In genomic region chrX:52934704-52935468, GRCh38 we compare ENCODE assay signal across 1 cellular context.
TF ChIP-seq lines count a peak whose summit lies in the region.

No MANE protein-coding gene starts in this region.

TF ChIP-seq in K562, 482 proteins besides CTCF, POLR2A, EP300 and RAD21 (continued from another document):
- TF ChIP-seq ZNF318 (IDR thresholded peaks at IDR 0.05; ENCODE audit: borderline replicate concordance in 1 of 2, low read depth in 1 of 2) (peak in 1 of 2 experiments; percentile 80; a peak in 2 of 4 replicates), RNF2 (IDR thresholded peaks at IDR 0.05) (peak; percentile 59), HOXB6 (CRISPR knock-in tag; IDR thresholded peaks at IDR 0.05; ENCODE audit: borderline replicate concordance) (no peak), KLF10 (CRISPR knock-in tag; IDR thresholded peaks at IDR 0.05) (no peak), ZNF778 (CRISPR knock-in tag; IDR thresholded peaks at IDR 0.05) (no peak), PHF8 (IDR thresholded peaks at IDR 0.05; ENCODE audit: borderline replicate concordance, low read length) (peak; percentile 76; the same call in 1 of the 2 replicates), ZNF41 (CRISPR knock-in tag; conservative IDR thresholded peaks at IDR 0.05) (no peak), NFATC3 (IDR thresholded peaks at IDR 0.05) (no peak), GTF2E2 (tag; IDR thresholded peaks at IDR 0.05) (no peak), CCNT2 (IDR thresholded peaks at IDR 0.05; ENCODE audit: borderline replicate concordance, extremely low read depth, insufficient read length, low read depth, low read length) (peak; percentile 27), HCFC1 (IDR thresholded peaks at IDR 0.05; ENCODE audit: low read depth, low read length) (no peak), HNRNPLL (IDR thresholded peaks at IDR 0.05; ENCODE audit: low read depth, low read length, poor library complexity, severe bottlenecking) (peak; percentile 85), HNRNPUL1 (IDR thresholded peaks at IDR 0.05; ENCODE audit: low read length) (no peak), CREM (IDR thresholded peaks at IDR 0.05; ENCODE audit: low read depth) (peak; percentile 81), RFX1 (IDR thresholded peaks at IDR 0.05) (peak; percentile 85), ASH1L (IDR thresholded peaks at IDR 0.05; ENCODE audit: borderline replicate concordance, low read depth, partially characterized antibody) (no peak), ZNF830 (CRISPR knock-in tag; IDR thresholded peaks at IDR 0.05) (no peak), ARID4B (CRISPR knock-in tag; IDR thresholded peaks at IDR 0.05) (no peak), SAP30 (IDR thresholded peaks at IDR 0.05; ENCODE audit: borderline replicate concordance, insufficient read depth, low read depth, low read length, poor library complexity, severe bottlenecking) (no peak), ZNF140 (CRISPR knock-in tag; IDR thresholded peaks at IDR 0.05) (no peak), ZNF384 (IDR thresholded peaks at IDR 0.05; ENCODE audit: low read depth, low read length) (peak; percentile 100), RREB1 (CRISPR knock-in tag; IDR thresholded peaks at IDR 0.05) (no peak), PHTF2 (CRISPR knock-in tag; IDR thresholded peaks at IDR 0.05) (no peak), C11orf30 (IDR thresholded peaks at IDR 0.05; ENCODE audit: low read depth) (peak; percentile 97), SNIP1 (IDR thresholded peaks at IDR 0.05; ENCODE audit: low read depth) (no peak), CHCHD3 (CRISPR knock-in tag; IDR thresholded peaks at IDR 0.05) (no peak), HIVEP1 (CRISPR knock-in tag; IDR thresholded peaks at IDR 0.05) (no peak), NCOA4 (IDR thresholded peaks at IDR 0.05; ENCODE audit: partially characterized antibody) (no peak), XRCC3 (IDR thresholded peaks at IDR 0.05) (no peak), SLC30A9 (CRISPR knock-in tag; IDR thresholded peaks at IDR 0.05) (no peak)
- TF ChIP-seq, protein P1, sequence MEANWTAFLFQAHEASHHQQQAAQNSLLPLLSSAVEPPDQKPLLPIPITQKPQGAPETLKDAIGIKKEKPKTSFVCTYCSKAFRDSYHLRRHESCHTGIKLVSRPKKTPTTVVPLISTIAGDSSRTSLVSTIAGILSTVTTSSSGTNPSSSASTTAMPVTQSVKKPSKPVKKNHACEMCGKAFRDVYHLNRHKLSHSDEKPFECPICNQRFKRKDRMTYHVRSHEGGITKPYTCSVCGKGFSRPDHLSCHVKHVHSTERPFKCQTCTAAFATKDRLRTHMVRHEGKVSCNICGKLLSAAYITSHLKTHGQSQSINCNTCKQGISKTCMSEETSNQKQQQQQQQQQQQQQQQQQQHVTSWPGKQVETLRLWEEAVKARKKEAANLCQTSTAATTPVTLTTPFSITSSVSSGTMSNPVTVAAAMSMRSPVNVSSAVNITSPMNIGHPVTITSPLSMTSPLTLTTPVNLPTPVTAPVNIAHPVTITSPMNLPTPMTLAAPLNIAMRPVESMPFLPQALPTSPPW (CRISPR knock-in tag; IDR thresholded peaks at IDR 0.05), result peak; percentile 66
- TF ChIP-seq, protein P2, sequence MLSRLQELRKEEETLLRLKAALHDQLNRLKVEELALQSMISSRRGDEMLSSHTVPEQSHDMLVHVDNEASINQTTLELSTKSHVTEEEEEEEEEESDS (CRISPR knock-in tag; IDR thresholded peaks at IDR 0.05), result no peak
- TF ChIP-seq, protein P3, sequence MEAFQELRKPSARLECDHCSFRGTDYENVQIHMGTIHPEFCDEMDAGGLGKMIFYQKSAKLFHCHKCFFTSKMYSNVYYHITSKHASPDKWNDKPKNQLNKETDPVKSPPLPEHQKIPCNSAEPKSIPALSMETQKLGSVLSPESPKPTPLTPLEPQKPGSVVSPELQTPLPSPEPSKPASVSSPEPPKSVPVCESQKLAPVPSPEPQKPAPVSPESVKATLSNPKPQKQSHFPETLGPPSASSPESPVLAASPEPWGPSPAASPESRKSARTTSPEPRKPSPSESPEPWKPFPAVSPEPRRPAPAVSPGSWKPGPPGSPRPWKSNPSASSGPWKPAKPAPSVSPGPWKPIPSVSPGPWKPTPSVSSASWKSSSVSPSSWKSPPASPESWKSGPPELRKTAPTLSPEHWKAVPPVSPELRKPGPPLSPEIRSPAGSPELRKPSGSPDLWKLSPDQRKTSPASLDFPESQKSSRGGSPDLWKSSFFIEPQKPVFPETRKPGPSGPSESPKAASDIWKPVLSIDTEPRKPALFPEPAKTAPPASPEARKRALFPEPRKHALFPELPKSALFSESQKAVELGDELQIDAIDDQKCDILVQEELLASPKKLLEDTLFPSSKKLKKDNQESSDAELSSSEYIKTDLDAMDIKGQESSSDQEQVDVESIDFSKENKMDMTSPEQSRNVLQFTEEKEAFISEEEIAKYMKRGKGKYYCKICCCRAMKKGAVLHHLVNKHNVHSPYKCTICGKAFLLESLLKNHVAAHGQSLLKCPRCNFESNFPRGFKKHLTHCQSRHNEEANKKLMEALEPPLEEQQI (IDR thresholded peaks at IDR 0.05), result no peak
TF ChIP-seq in K562: peak in this region for 116.
